In the genomic region with DNA sequence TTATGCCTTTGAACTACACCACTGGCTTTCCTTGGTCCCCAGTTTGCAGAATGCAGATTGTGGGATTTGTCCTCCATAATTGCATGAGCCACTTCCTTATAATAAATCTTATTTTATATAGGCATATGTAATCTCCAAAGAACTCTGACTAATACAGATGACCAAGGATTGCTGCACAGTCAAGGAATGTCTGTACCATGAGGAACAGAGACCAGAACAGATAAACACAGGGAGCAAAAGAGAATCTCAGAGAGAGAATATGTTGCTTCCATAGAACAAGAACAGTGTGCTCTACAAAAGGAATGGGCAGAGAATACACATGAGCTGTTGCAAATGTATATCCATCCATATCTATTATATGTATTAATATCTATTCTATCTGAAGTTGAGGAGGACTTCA, we compare ENCODE assay signal across 17 cellular contexts.
"Had no signal": no experiment of that assay in that cellular context is flagged by ENCODE, and none has a peak within 500 bp of the region (broad histone marks: within the 10 kb centered on the region; RNA-seq: fewer than 3 reads in every experiment).

No MANE protein-coding gene starts in this region.

- DNase-seq: activated B cell treated with CpG ODN at 0.5 μM for 24 hours; activated CD4-positive, alpha-beta T cell treated with anti-CD3 and anti-CD28 coated beads for 4 hours; activated CD4-positive, alpha-beta T cell treated with anti-CD3 and anti-CD28 coated beads, Interleukin-2, amount 50 U/mL, for 48 hours; activated CD8-positive, alpha-beta memory T cell treated with anti-CD3 and anti-CD28 coated beads, Interleukin-2, amount 50 U/mL, for 48 hours; activated naive CD4-positive, alpha-beta T cell; activated T-cell treated with anti-CD3 and anti-CD28 coated beads, Interleukin-2, amount 50 U/mL, for 4 hours; endodermal cell; kidney glomerular epithelial cell; left lung; naive thymus-derived CD4-positive, alpha-beta T cell; sigmoid colon; stimulated activated CD4-positive, alpha-beta T cell treated with anti-CD3 and anti-CD28 coated beads, Interleukin-4, amount 100 ng/mL, for 1 hour; stimulated activated naive CD4-positive, alpha-beta T cell had no signal

- H3K36me3 Mint-ChIP-seq: type B pancreatic cell had no signal

- H3K27ac Mint-ChIP-seq: activated B cell treated with CpG ODN at 0.5 μM for 24 hours; activated naive CD8-positive, alpha-beta T cell; activated T-helper 2 cell treated with anti-CD3 and anti-CD28 coated beads, Interferon-gamma antibody, Interleukin-2, Interleukin-4, amounts not matched to agents 10 μg/mL and 5 μg/mL and 100 μg/mL, durations not matched to agents 14 hours and 24 hours and 36 hours; endodermal cell; naive thymus-derived CD4-positive, alpha-beta T cell; progenitor cell of endocrine pancreas; type B pancreatic cell had no signal

- ATAC-seq: activated T-cell treated with anti-CD3 and anti-CD28 coated beads, Interleukin-2, amount 50 U/mL, for 4 hours; left lung; naive thymus-derived CD4-positive, alpha-beta T cell had no signal

- H3K4me3 Mint-ChIP-seq: activated B cell treated with CpG ODN at 0.5 μM for 24 hours; activated naive CD8-positive, alpha-beta T cell; activated T-cell treated with anti-CD3 and anti-CD28 coated beads, Interleukin-2, amount 50 U/mL, for 4 hours; endodermal cell; naive thymus-derived CD4-positive, alpha-beta T cell; type B pancreatic cell had no signal
